26 cellular contexts compared by ENCODE assay signal in the genomic region with DNA sequence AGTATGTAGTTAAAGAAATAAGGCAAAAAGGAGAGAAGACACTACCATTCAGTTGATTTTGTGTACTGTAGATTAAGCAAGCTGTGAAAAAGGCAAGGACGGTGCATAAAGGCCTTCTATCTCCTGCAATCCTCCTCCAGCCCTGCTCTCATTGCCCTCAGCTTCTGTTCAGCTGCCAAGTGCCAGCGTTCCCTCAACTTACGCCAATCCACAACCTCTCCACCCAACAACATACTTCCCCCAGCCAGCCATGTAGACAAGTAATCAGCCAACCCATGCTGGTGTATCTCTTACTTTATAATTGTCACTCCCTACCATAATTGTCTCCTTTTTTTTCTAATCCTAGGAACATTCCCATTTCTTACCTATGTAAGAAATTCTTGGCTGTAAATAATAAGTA. TPM values are rescaled to one million over a fixed set of nuclear protein-coding genes. Genes with fewer than 3 reads are reported as not detected.
DNase-seq lines count a peak whose midpoint lies in the region; ATAC-seq and TF ChIP-seq lines count a peak whose summit lies in the region.
"Had no signal": no experiment of that assay in that cellular context is flagged by ENCODE, and none has a peak within 500 bp of the region (broad histone marks: within the 10 kb centered on the region; RNA-seq: fewer than 3 reads in every experiment).

No MANE protein-coding gene starts in this region.

- no peak for TF ChIP-seq CTCF in HL-60 (IDR thresholded peaks at IDR 0.05; ENCODE audit: insufficient read depth, low read length)
- no peak for TF ChIP-seq CTCF in OCI-LY3 (IDR thresholded peaks at IDR 0.05; ENCODE audit: low read depth, low read length)

- peaks cover 0 to 3% (median 0%) of the 10 kb centered on the region in 5 donors for H3K27me3 Mint-ChIP-seq in naive thymus-derived CD4-positive, alpha-beta T cell
- H3K27me3 Mint-ChIP-seq: activated CD4-positive, alpha-beta T cell treated with anti-CD3 and anti-CD28 coated beads for 36 hours; activated naive CD8-positive, alpha-beta T cell treated with anti-CD3 and anti-CD28 coated beads, Interleukin-2, amount 10 ng/mL, durations not matched to agents 7 days and 5 days had no signal

- H3K4me2 ChIP-seq in OCI-LY3 (ENCODE audit: low read length) = 0 out of 2 replicates have a peak overlapping the region, but pooled peaks have one; percentile 39
- H3K4me2 ChIP-seq: GM23338, KMS-11 had no signal

- no peak overlapping the region for H3K27ac Mint-ChIP-seq in naive thymus-derived CD4-positive, alpha-beta T cell
- H3K27ac Mint-ChIP-seq: activated CD4-positive, alpha-beta T cell treated with anti-CD3 and anti-CD28 coated beads for 36 hours; activated naive CD8-positive, alpha-beta T cell treated with anti-CD3 and anti-CD28 coated beads, Interleukin-2, amount 10 ng/mL, durations not matched to agents 7 days and 5 days; GM23338; T-helper 1 cell treated with Interleukin-12 subunit alpha and Interleukin-12 subunit beta and Interleukin-4 antibody, amounts not matched to agents 30 μg/mL and 1 μg/mL, for 36 hours had no signal

- H3K27me3 ChIP-seq in HL-60 (ENCODE audit: insufficient read depth, poor library complexity, severe bottlenecking) = no peaks in the 10 kb centered on the region
- H3K27me3 ChIP-seq in OCI-LY3 (ENCODE audit: low read depth, low read length) = peaks cover 9% of the 10 kb centered on the region
- H3K27me3 ChIP-seq in naive thymus-derived CD4-positive, alpha-beta T cell (ENCODE audit: control insufficient read depth in 2 of 2, insufficient read depth in 2 of 2, low read length in 2 of 2) = no peaks in the 10 kb centered on the region
- H3K27me3 ChIP-seq in SJCRH30 = no peaks in the 10 kb centered on the region
- H3K27me3 ChIP-seq: pancreas, upper lobe of left lung had no signal

- peak; percentile 25 to 82 for DNase-seq in HL-60 (ENCODE audit: low read depth in 1 of 2, low spot score in 1 of 2)
- no peak for DNase-seq in naive thymus-derived CD4-positive, alpha-beta T cell
- no peak for DNase-seq in stimulated activated naive CD4-positive, alpha-beta T cell (lab: John Stamatoyannopoulos, UW)
- DNase-seq in SJCRH30 = no peak
- DNase-seq: activated CD4-positive, alpha-beta T cell treated with anti-CD3 and anti-CD28 coated beads for 36 hours; activated gamma-delta T cell; activated naive CD8-positive, alpha-beta T cell treated with anti-CD3 and anti-CD28 coated beads, Interleukin-2, amount 10 ng/mL, durations not matched to agents 7 days and 5 days; Caco-2; caudate nucleus; cortex of kidney; head of caudate nucleus; NCI-H1092; NCI-H1694 treated with DMSO at 0.1 percent for 48 hours; pancreas; retina; small intestine had no signal

- H3K4me1 Mint-ChIP-seq in naive thymus-derived CD4-positive, alpha-beta T cell = peaks cover 0 to 3% (median 0%) of the 10 kb centered on the region in 7 donors
- H3K4me1 Mint-ChIP-seq: activated CD4-positive, alpha-beta T cell treated with anti-CD3 and anti-CD28 coated beads for 36 hours; activated naive CD8-positive, alpha-beta T cell treated with anti-CD3 and anti-CD28 coated beads, Interleukin-2, amount 10 ng/mL, durations not matched to agents 7 days and 5 days; GM23338 had no signal

- no peaks in the 10 kb centered on the region for H3K36me3 Mint-ChIP-seq in naive thymus-derived CD4-positive, alpha-beta T cell
- H3K36me3 Mint-ChIP-seq: activated naive CD8-positive, alpha-beta T cell treated with anti-CD3 and anti-CD28 coated beads, Interleukin-2, amount 10 ng/mL, durations not matched to agents 7 days and 5 days had no signal

- H3K4me3 Mint-ChIP-seq in naive thymus-derived CD4-positive, alpha-beta T cell = no peak overlapping the region
- H3K4me3 Mint-ChIP-seq: activated CD4-positive, alpha-beta T cell treated with anti-CD3 and anti-CD28 coated beads for 36 hours; activated naive CD8-positive, alpha-beta T cell treated with anti-CD3 and anti-CD28 coated beads, Interleukin-2, amount 10 ng/mL, durations not matched to agents 7 days and 5 days; GM23338; T-helper 1 cell treated with Interleukin-12 subunit alpha and Interleukin-12 subunit beta and Interleukin-4 antibody, amounts not matched to agents 30 μg/mL and 1 μg/mL, for 36 hours had no signal

- H3K4me1 ChIP-seq in OCI-LY3 (ENCODE audit: low read length) = 0 out of 2 replicates have a peak, but pooled peaks cover 8% of the 10 kb centered on the region
- no peaks in the 10 kb centered on the region for H3K4me1 ChIP-seq in naive thymus-derived CD4-positive, alpha-beta T cell (ENCODE audit: control insufficient read depth in 2 of 2, insufficient read depth in 2 of 2, low read length in 2 of 2)
- H3K4me1 ChIP-seq in SJCRH30 = no peaks in the 10 kb centered on the region
- H3K4me1 ChIP-seq: Caco-2, pancreas, upper lobe of left lung had no signal

- H3K27ac ChIP-seq in HL-60 (replicated peaks) (peak overlapping the region; percentile 71), OCI-LY3 (ENCODE audit: low read length) (no peak overlapping the region), SJCRH30 (no peak overlapping the region)
- H3K27ac ChIP-seq in naive thymus-derived CD4-positive, alpha-beta T cell (ENCODE audit: low read depth, low read length) = no peak overlapping the region
- H3K27ac ChIP-seq: KMS-11, pancreas, upper lobe of left lung had no signal

- H4K20me1 ChIP-seq in OCI-LY3 (ENCODE audit: insufficient read depth, low read length) = no peaks in the 10 kb centered on the region

- CTCF ChIA-PET in naive thymus-derived CD4-positive, alpha-beta T cell (lab: Charles Lee) = no interaction called here

- H3K9me3 ChIP-seq in OCI-LY3 (ENCODE audit: insufficient read depth, low read length) = no peaks in the 10 kb centered on the region
- H3K9me3 ChIP-seq in naive thymus-derived CD4-positive, alpha-beta T cell (ENCODE audit: control insufficient read depth in 2 of 3, low read length in 3 of 3) = no peaks in the 10 kb centered on the region
- peaks cover 4% of the 10 kb centered on the region; the same call in 1 of the 2 replicates for H3K9me3 ChIP-seq in SJCRH30 (replicated peaks)
- H3K9me3 ChIP-seq: Caco-2, pancreas, upper lobe of left lung had no signal

- H3K36me3 ChIP-seq in OCI-LY3 (replicated peaks; ENCODE audit: low read depth, low read length) (no peaks in the 10 kb centered on the region), SJCRH30 (no peaks in the 10 kb centered on the region; the same call in 1 of the 2 replicates)
- H3K36me3 ChIP-seq in naive thymus-derived CD4-positive, alpha-beta T cell (ENCODE audit: control insufficient read depth in 2 of 3, insufficient read depth in 3 of 3, low read length in 3 of 3) = no peaks in the 10 kb centered on the region
- H3K36me3 ChIP-seq: pancreas, upper lobe of left lung had no signal

- intact Hi-C loops in naive thymus-derived CD4-positive, alpha-beta T cell (cut with micrococcal nuclease) = no loop called here

- H3K4me3 ChIP-seq in HL-60 (replicated peaks; ENCODE audit: insufficient read depth, low read length) = no peak overlapping the region
- H3K4me3 ChIP-seq in OCI-LY3 (ENCODE audit: low read length) = no peak overlapping the region
- H3K4me3 ChIP-seq in naive thymus-derived CD4-positive, alpha-beta T cell (ENCODE audit: low read length) = no peak overlapping the region
- H3K4me3 ChIP-seq in SJCRH30 = no peak overlapping the region
- H3K4me3 ChIP-seq: GM23338, pancreas, upper lobe of left lung had no signal

- POLR2A ChIA-PET in naive thymus-derived CD4-positive, alpha-beta T cell (lab: Charles Lee) = no interaction called here

- H2AFZ ChIP-seq in OCI-LY3 (ENCODE audit: low read depth, low read length) = no peak overlapping the region

- H3K9me3 Mint-ChIP-seq in naive thymus-derived CD4-positive, alpha-beta T cell = peaks cover 0 to 4% (median 0%) of the 10 kb centered on the region in 11 donors
- H3K9me3 Mint-ChIP-seq: activated naive CD8-positive, alpha-beta T cell treated with anti-CD3 and anti-CD28 coated beads, Interleukin-2, amount 10 ng/mL, durations not matched to agents 7 days and 5 days; GM23338; T-helper 1 cell treated with Interleukin-12 subunit alpha and Interleukin-12 subunit beta and Interleukin-4 antibody, amounts not matched to agents 30 μg/mL and 1 μg/mL, for 36 hours had no signal

- ATAC-seq in GM18907 (IDR thresholded peaks at IDR 0.05; ENCODE audit: unreplicated experiment) = peak; percentile 3
- ATAC-seq in naive thymus-derived CD4-positive, alpha-beta T cell = peak; percentile 36
- ATAC-seq in GM19328 (IDR thresholded peaks at IDR 0.05; ENCODE audit: unreplicated experiment) = no peak
- ATAC-seq in HG03097 (IDR thresholded peaks at IDR 0.05; ENCODE audit: low FRiP score, unreplicated experiment) = no peak
- ATAC-seq: activated CD4-positive, alpha-beta T cell treated with anti-CD3 and anti-CD28 coated beads for 36 hours; GM23338 had no signal

- no peaks in the 10 kb centered on the region for H3K79me2 ChIP-seq in OCI-LY3 (ENCODE audit: low read length)

- no peak overlapping the region for H3K9ac ChIP-seq in OCI-LY3 (ENCODE audit: low read length)
- H3K9ac ChIP-seq: KMS-11 had no signal

RNA-seq across cellular contexts. Expression of gene ANO5, which starts 30.1 kb away (rescaled TPM):
- total RNA-seq in naive thymus-derived CD4-positive, alpha-beta T cell = under 1 TPM in 3 of 5 experiments, not detected in 2; 0.07 to 0.12 (median 0.11) TPM
- not detected for polyA plus RNA-seq in naive thymus-derived CD4-positive, alpha-beta T cell
- 1.3 and 1.6 TPM in 2 replicates for total RNA-seq in SJCRH30 (2014; rRNA removed; shearing (Covaris generic))
- total RNA-seq: Caco-2, RPMI7951 had no signal
- polyA plus RNA-seq: BJ had no signal

Comparison
In these comparisons a context has a peak if more than half of its experiments do, and no peak if none do; other contexts are left out.
1. ATAC-seq: peak in GM18907 (single experiment) and naive thymus-derived CD4-positive, alpha-beta T cell (single experiment); none in GM19328 (single experiment) and HG03097 (single experiment).
2. DNase-seq: peak in HL-60 (2 of 2); none in naive thymus-derived CD4-positive, alpha-beta T cell (0 of 9), stimulated activated naive CD4-positive, alpha-beta T cell (0 of 6) and SJCRH30 (0 of 2).